ENCODE assay signal across 20 cellular contexts in the genomic region with DNA sequence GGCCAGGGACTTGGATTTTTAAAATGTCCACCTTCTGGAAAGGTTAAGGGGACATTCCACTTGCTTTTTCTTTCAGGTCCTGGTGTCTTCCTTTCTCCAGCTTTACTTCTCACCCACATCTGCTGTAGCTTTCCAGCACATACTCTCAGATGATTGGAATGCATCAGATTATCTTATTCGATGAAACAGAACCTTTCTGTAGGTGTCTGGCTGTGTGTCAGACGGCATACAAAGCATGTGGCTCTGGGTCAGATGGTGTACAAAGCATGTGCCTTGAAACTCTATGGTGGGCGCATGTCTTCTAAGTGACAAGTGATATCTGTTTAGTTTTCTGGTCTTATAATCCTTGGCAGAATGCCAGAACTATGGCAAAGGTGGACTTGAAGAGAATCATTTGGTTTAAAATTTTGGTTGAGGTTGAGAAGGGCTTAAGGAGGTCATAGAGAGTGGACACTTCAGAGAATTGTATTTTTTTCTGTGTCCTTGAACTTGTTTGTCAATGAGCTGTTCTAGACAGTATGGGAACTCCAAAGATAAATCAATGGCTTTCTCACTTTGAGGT.
DNase-seq lines count a peak whose midpoint lies in the region; ATAC-seq and TF ChIP-seq lines count a peak whose summit lies in the region.
"Had no signal": no experiment of that assay in that cellular context is flagged by ENCODE, and none has a peak within 500 bp of the region (broad histone marks: within the 10 kb centered on the region; RNA-seq: fewer than 3 reads in every experiment).

No MANE protein-coding gene starts in this region.

- 3% methylated on average over 3 of the region's 3 CpGs for WGBS in mammary epithelial cell (ENCODE audit: low coverage, missing lambda C conversion rate)

- peak overlapping the region in 1 of 7 donors; percentile 43 for H3K27ac Mint-ChIP-seq in CD4-positive, alpha-beta memory T cell
- H3K27ac Mint-ChIP-seq: activated CD4-positive, alpha-beta memory T cell treated with anti-CD3 and anti-CD28 coated beads for 36 hours; activated naive CD4-positive, alpha-beta T cell treated with anti-CD3 and anti-CD28 coated beads, Interleukin-2, amount 10 ng/mL, durations not matched to agents 7 days and 5 days; dendritic cell treated with granulocyte-macrophage colony-stimulating factor and Interleukin-4, amounts not matched to agents 40 ng/mL and 50 ng/mL, for 4 days; naive thymus-derived CD4-positive, alpha-beta T cell; WTC11 had no signal

- H2AFZ ChIP-seq in mammary epithelial cell (ENCODE audit: low read depth, low read length): no peak overlapping the region

- H3K27ac ChIP-seq in mammary epithelial cell (ENCODE audit: insufficient read depth, low read depth, low read length): no peak overlapping the region
- no peak overlapping the region for H3K27ac ChIP-seq in CD4-positive, alpha-beta memory T cell (ENCODE audit: low read depth, low read length)
- H3K27ac ChIP-seq: uterus had no signal

- H3K4me1 Mint-ChIP-seq in CD4-positive, alpha-beta memory T cell: peaks cover 0 to 7% (median 4%) of the 10 kb centered on the region in 4 donors
- H3K4me1 Mint-ChIP-seq: activated naive CD4-positive, alpha-beta T cell treated with anti-CD3 and anti-CD28 coated beads, Interleukin-2, amount 10 ng/mL, durations not matched to agents 7 days and 5 days had no signal

- no peaks in the 10 kb centered on the region for H3K36me3 ChIP-seq in mammary epithelial cell (ENCODE audit: insufficient read depth, low read length)
- peaks cover 12% of the 10 kb centered on the region for H3K36me3 ChIP-seq in CD4-positive, alpha-beta memory T cell (ENCODE audit: insufficient read depth, low read length)
- H3K36me3 ChIP-seq: uterus had no signal

- no peak overlapping the region for H3K4me3 Mint-ChIP-seq in CD4-positive, alpha-beta memory T cell
- H3K4me3 Mint-ChIP-seq: activated CD4-positive, alpha-beta memory T cell treated with anti-CD3 and anti-CD28 coated beads for 36 hours; activated naive CD4-positive, alpha-beta T cell treated with anti-CD3 and anti-CD28 coated beads, Interleukin-2, amount 10 ng/mL, durations not matched to agents 7 days and 5 days; dendritic cell treated with granulocyte-macrophage colony-stimulating factor and Interleukin-4, amounts not matched to agents 40 ng/mL and 50 ng/mL, for 4 days; naive thymus-derived CD4-positive, alpha-beta T cell; WTC11 had no signal

- no peak for TF ChIP-seq CTCF in mammary epithelial cell (conservative IDR thresholded peaks at IDR 0.05 in 1 of 2, IDR thresholded peaks at IDR 0.05 in 1 of 2; ENCODE audit: extremely low read depth in 1 of 2, insufficient read depth in 1 of 2, low read depth in 1 of 2, low read length in 2 of 2)

- in situ Hi-C loops in mammary epithelial cell (cut with MboI; ENCODE audit: low sequenced_read_pairs in 2 of 2): no loop called here

- intact Hi-C loops in mammary epithelial cell (cut with micrococcal nuclease): no loop called here
- intact Hi-C loops in CD4-positive, alpha-beta memory T cell (cut with micrococcal nuclease): no loop called here

- H3K9me3 ChIP-seq in mammary epithelial cell (replicated peaks; ENCODE audit: insufficient read depth, low read length): no peaks in the 10 kb centered on the region
- H3K9me3 ChIP-seq in CD4-positive, alpha-beta memory T cell (ENCODE audit: control insufficient read depth in 1 of 2, low read length in 2 of 2): no peaks in the 10 kb centered on the region
- H3K9me3 ChIP-seq: body of pancreas, uterus had no signal

- H3K36me3 Mint-ChIP-seq in CD4-positive, alpha-beta memory T cell: peaks cover 51 to 54% of the 10 kb centered on the region in 2 donors

- no peak overlapping the region for H3K4me3 ChIP-seq in mammary epithelial cell (replicated peaks in 1 of 3; ENCODE audit: insufficient read depth in 1 of 3, low read depth in 2 of 3, low read length in 3 of 3)
- no peak overlapping the region for H3K4me3 ChIP-seq in CD4-positive, alpha-beta memory T cell (ENCODE audit: low read length in 2 of 2)
- H3K4me3 ChIP-seq: body of pancreas, uterus had no signal

- no peaks in the 10 kb centered on the region for H3K27me3 ChIP-seq in mammary epithelial cell (ENCODE audit: insufficient read depth, low read length)
- no peaks in the 10 kb centered on the region for H3K27me3 ChIP-seq in CD4-positive, alpha-beta memory T cell (ENCODE audit: insufficient read depth, low read length)
- H3K27me3 ChIP-seq: body of pancreas, uterus had no signal

- CTCF ChIA-PET in mammary epithelial cell (lab: Charles Lee; ENCODE audit: low non-redundant PET): no interaction called here
- CTCF ChIA-PET in CD4-positive, alpha-beta memory T cell (lab: Charles Lee; ENCODE audit: partially characterized antibody): no interaction called here

- dilution Hi-C loops in mammary epithelial cell (cut with HindIII; ENCODE audit: low sequenced_read_pairs): no loop called here

- H3K27me3 Mint-ChIP-seq in CD4-positive, alpha-beta memory T cell: no peaks in the 10 kb centered on the region
- H3K27me3 Mint-ChIP-seq: activated CD4-positive, alpha-beta memory T cell treated with anti-CD3 and anti-CD28 coated beads for 36 hours; activated naive CD4-positive, alpha-beta T cell treated with anti-CD3 and anti-CD28 coated beads, Interleukin-2, amount 10 ng/mL, durations not matched to agents 7 days and 5 days; dendritic cell treated with granulocyte-macrophage colony-stimulating factor and Interleukin-4, amounts not matched to agents 40 ng/mL and 50 ng/mL, for 4 days; naive thymus-derived CD4-positive, alpha-beta T cell had no signal

- DNase-seq in EL (peak; percentile 61), M059J (ENCODE audit: low read depth) (peak; percentile 28), mammary epithelial cell (peak; percentile 57), kidney tubule cell (ENCODE audit: low spot score) (peak; percentile 71), H4 (ENCODE audit: low spot score) (no peak)
- no peak for DNase-seq in CD4-positive, alpha-beta memory T cell
- DNase-seq: activated CD4-positive, alpha-beta memory T cell treated with anti-CD3 and anti-CD28 coated beads for 36 hours; activated naive CD4-positive, alpha-beta T cell treated with anti-CD3 and anti-CD28 coated beads, Interleukin-2, amount 10 ng/mL, durations not matched to agents 7 days and 5 days; glutamatergic neuron; naive thymus-derived CD4-positive, alpha-beta T cell; NCI-H187 treated with DMSO at 0.1 percent for 48 hours; NCI-H510A; SIG-M5; stimulated activated CD4-positive, alpha-beta T cell treated with anti-CD3 and anti-CD28 coated beads, Interleukin-4, amount 100 ng/mL, for 1 hour; T-helper 2 cell; uterus had no signal

- peaks cover 12% of the 10 kb centered on the region for H3K4me1 ChIP-seq in mammary epithelial cell (ENCODE audit: insufficient read depth, low read length)
- H3K4me1 ChIP-seq in CD4-positive, alpha-beta memory T cell (ENCODE audit: insufficient read depth, low read length): peaks cover under 1% of the 10 kb centered on the region
- H3K4me1 ChIP-seq: uterus had no signal

- H3K9ac ChIP-seq in mammary epithelial cell (ENCODE audit: insufficient read depth, low read length): no peak overlapping the region

- no peaks in the 10 kb centered on the region for H4K20me1 ChIP-seq in mammary epithelial cell (ENCODE audit: insufficient read depth, low read length)

- peaks cover 0 to 4% (median 0%) of the 10 kb centered on the region in 8 donors for H3K9me3 Mint-ChIP-seq in CD4-positive, alpha-beta memory T cell
- H3K9me3 Mint-ChIP-seq: activated CD4-positive, alpha-beta memory T cell treated with anti-CD3 and anti-CD28 coated beads for 36 hours; activated naive CD4-positive, alpha-beta T cell treated with anti-CD3 and anti-CD28 coated beads, Interleukin-2, amount 10 ng/mL, durations not matched to agents 7 days and 5 days; WTC11 had no signal

- peaks cover 21% of the 10 kb centered on the region for H3K79me2 ChIP-seq in mammary epithelial cell (ENCODE audit: insufficient read depth, low read length)

- H3K4me2 ChIP-seq in mammary epithelial cell (ENCODE audit: insufficient read depth, low read depth, low read length): no peak overlapping the region

- no peak for ATAC-seq in GM21447 (IDR thresholded peaks at IDR 0.05; ENCODE audit: unreplicated experiment)
- ATAC-seq: body of pancreas; naive thymus-derived CD4-positive, alpha-beta T cell; WTC11 had no signal

- no TSS peak for BruUV-seq in mammary epithelial cell (replicated peaks; lab: Mats Ljungman, UMichigan)

- POLR2A ChIA-PET in CD4-positive, alpha-beta memory T cell (lab: Charles Lee; ENCODE audit: partially characterized antibody): no interaction called here

Comparison
In these comparisons a context has a peak if more than half of its experiments do, and no peak if none do; other contexts are left out.
1. DNase-seq: peak in EL (single experiment), M059J (single experiment), mammary epithelial cell (single experiment) and kidney tubule cell (single experiment); none in H4 (single experiment) and CD4-positive, alpha-beta memory T cell (0 of 5).